ENCODE assay signal across 32 cellular contexts in the genomic region with DNA sequence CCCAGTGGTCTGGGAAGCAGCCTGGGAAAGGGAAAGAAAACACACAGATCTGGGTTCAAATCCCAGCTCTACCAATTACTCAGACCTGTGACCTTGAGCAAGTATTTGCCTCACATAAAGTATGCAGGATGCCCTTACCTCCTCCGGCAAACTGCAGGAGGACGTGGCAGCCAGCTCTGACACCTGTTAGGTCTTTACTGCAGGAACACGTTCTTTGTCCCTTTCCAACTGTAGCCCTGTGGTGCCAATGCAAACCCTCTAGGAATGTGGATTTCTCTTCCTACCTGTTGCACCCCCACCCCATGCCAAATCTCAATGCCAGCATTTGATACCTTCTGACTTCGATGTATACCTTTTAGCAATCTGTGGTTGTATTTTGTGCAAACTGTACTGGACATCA. TPM values are rescaled to one million over a fixed set of nuclear protein-coding genes. Genes with fewer than 3 reads are reported as not detected.
DNase-seq lines count a peak whose midpoint lies in the region; FAIRE-seq and TF ChIP-seq lines count a peak whose summit lies in the region.
"Had no signal": no experiment of that assay in that cellular context is flagged by ENCODE, and none has a peak within 500 bp of the region (broad histone marks: within the 10 kb centered on the region; RNA-seq: fewer than 3 reads in every experiment).

No MANE protein-coding gene starts in this region.

- H3K27me3 Mint-ChIP-seq in immature natural killer cell (ENCODE audit: low read depth in 3 of 3) = peaks cover 8 to 29% (median 16%) of the 10 kb centered on the region in 3 donors
- H3K27me3 Mint-ChIP-seq: B cell had no signal

- H4K20me1 ChIP-seq in BLaER1 (peaks cover 68% of the 10 kb centered on the region), Loucy (ENCODE audit: insufficient read depth, low read length, poor library complexity, severe bottlenecking) (peaks cover 50% of the 10 kb centered on the region)

- no peaks in the 10 kb centered on the region for H3K9me3 Mint-ChIP-seq in immature natural killer cell
- H3K9me3 Mint-ChIP-seq: endodermal cell; T-helper 1 cell treated with Interleukin-12 subunit alpha and Interleukin-12 subunit beta and Interleukin-4 antibody, amounts not matched to agents 30 μg/mL and 1 μg/mL, for 36 hours had no signal

- H3K4me3 ChIP-seq in BLaER1 (no peak overlapping the region), Loucy (ENCODE audit: low read length, poor library complexity, severe bottlenecking) (no peak overlapping the region), sigmoid colon (no peak overlapping the region)
- H3K4me3 ChIP-seq: gastrocnemius medialis, hepatocyte, MG63 had no signal

- peaks cover 22% of the 10 kb centered on the region for H3F3A ChIP-seq in Loucy (ENCODE audit: low read depth)

- H3K36me3 ChIP-seq in BLaER1 (0 out of 2 replicates have a peak, but pooled peaks cover 15% of the 10 kb centered on the region), Loucy (ENCODE audit: insufficient read depth, low read length) (peaks cover 17% of the 10 kb centered on the region; the same call in 1 of the 2 replicates), sigmoid colon (no peaks in the 10 kb centered on the region)
- H3K36me3 ChIP-seq: gastrocnemius medialis had no signal

- H3K4me2 ChIP-seq in BLaER1 (peak overlapping the region; percentile 98), Loucy (ENCODE audit: low read depth, low read length, poor library complexity, severe bottlenecking) (peak overlapping the region; percentile 12)
- H3K4me2 ChIP-seq: hepatocyte had no signal

- H3K27ac ChIP-seq in BLaER1 (no peak overlapping the region), sigmoid colon (peak overlapping the region; percentile 94 to 98 (median 95))
- H3K27ac ChIP-seq: hepatocyte had no signal

- TF ChIP-seq CTCF in Loucy (conservative IDR thresholded peaks at IDR 0.05; ENCODE audit: low read length) (no peak), sigmoid colon (IDR thresholded peaks at IDR 0.05) (no peak)

- peaks cover 72% of the 10 kb centered on the region for H3K4me1 ChIP-seq in BLaER1
- H3K4me1 ChIP-seq in Loucy (ENCODE audit: insufficient read depth, low read length, poor library complexity, severe bottlenecking) = peaks cover 42% of the 10 kb centered on the region
- peaks cover 0 to 93% (median 78%) of the 10 kb centered on the region in 4 donors for H3K4me1 ChIP-seq in sigmoid colon

- H3K36me3 Mint-ChIP-seq in immature natural killer cell = peaks cover 0 to 3% (median under 1%) of the 10 kb centered on the region in 3 donors

- H2AFZ ChIP-seq in Loucy (ENCODE audit: low read length) = no peak overlapping the region
- H2AFZ ChIP-seq: hepatocyte had no signal

- H3K9ac ChIP-seq in BLaER1 (no peak overlapping the region), Loucy (ENCODE audit: low read depth, low read length, poor library complexity, severe bottlenecking) (no peak overlapping the region)

- no peak for TF ChIP-seq EP300 in sigmoid colon (IDR thresholded peaks at IDR 0.05)

- TF ChIP-seq POLR2A in sigmoid colon (IDR thresholded peaks at IDR 0.05) (no peak), GM12892 (IDR thresholded peaks at IDR 0.05; ENCODE audit: low read depth, low read length) (no peak), erythroblast (IDR thresholded peaks at IDR 0.05; ENCODE audit: low read length) (no peak)

- intact Hi-C loops in sigmoid colon (cut with DNase I) = no loop called here

- WGBS in sigmoid colon, 2 donors = 24 to 70% methylated on average over 4 of the region's 4 CpGs

- no peaks in the 10 kb centered on the region for H3K9me2 ChIP-seq in Loucy (replicated peaks; ENCODE audit: low read depth, low read length)

- peaks cover 81% of the 10 kb centered on the region for H3K79me2 ChIP-seq in Loucy (ENCODE audit: insufficient read depth, low read length)

- H3K9me3 ChIP-seq in BLaER1 (no peaks in the 10 kb centered on the region), Loucy (ENCODE audit: insufficient read depth, low read depth, low read length) (no peaks in the 10 kb centered on the region), sigmoid colon (no peaks in the 10 kb centered on the region)
- H3K9me3 ChIP-seq: Caco-2, gastrocnemius medialis, MG63 had no signal

- DNase-seq in immature natural killer cell (no peak), sigmoid colon (no peak), GM12892 (ENCODE audit: insufficient read length) (no peak), erythroblast (lab: John Stamatoyannopoulos, UW) (no peak), anterior cingulate cortex (lab: John Stamatoyannopoulos, UW) (no peak)
- no peak for DNase-seq in central memory CD4-positive, alpha-beta T cell
- DNase-seq: activated CD4-positive, alpha-beta T cell treated with anti-CD3 and anti-CD28 coated beads, Interleukin-2, amount 50 U/mL, for 4 hours; activated naive CD4-positive, alpha-beta T cell treated with anti-CD3 and anti-CD28 coated beads, Interleukin-2, amount 50 U/mL, for 16 hours; aorta; Caco-2; DMS79; endodermal cell; GF-D8; HCEC 1CT; KBM-7; MG63; NCI-H1417; NCI-H2081 treated with DMSO at 0.1 percent for 48 hours; NCI-H345; NCI-H774; stimulated activated CD4-positive, alpha-beta T cell treated with anti-CD3 and anti-CD28 coated beads, Interleukin-15, amount 100 ng/mL, for 24 hours; stimulated activated naive CD4-positive, alpha-beta T cell treated with Interleukin-2 at 50 U/mL for 16 hours had no signal

- peaks cover 65 to 68% of the 10 kb centered on the region in 2 donors for H3K4me1 Mint-ChIP-seq in immature natural killer cell

- FAIRE-seq in GM12892 (lab: Jason Lieb, UNC) = no peak
- FAIRE-seq: GM18507, HTR-8/SVneo, TTC549 had no signal

- H3K27me3 ChIP-seq in BLaER1 (no peaks in the 10 kb centered on the region), Loucy (ENCODE audit: insufficient read depth, low read length, poor library complexity, severe bottlenecking) (no peaks in the 10 kb centered on the region), sigmoid colon (no peaks in the 10 kb centered on the region)
- H3K27me3 ChIP-seq: gastrocnemius medialis, hepatocyte, MG63 had no signal

- H3K4me3 Mint-ChIP-seq in immature natural killer cell = peak overlapping the region in 1 of 5 donors; percentile 10
- H3K4me3 Mint-ChIP-seq: B cell; endodermal cell; T-helper 1 cell treated with Interleukin-12 subunit alpha and Interleukin-12 subunit beta and Interleukin-4 antibody, amounts not matched to agents 30 μg/mL and 1 μg/mL, for 36 hours had no signal

- H3K27ac Mint-ChIP-seq in immature natural killer cell = peak overlapping the region in 4 of 6 donors; percentile 50 to 96 (median 85)
- H3K27ac Mint-ChIP-seq: endodermal cell; progenitor cell of endocrine pancreas; T-helper 1 cell treated with Interleukin-12 subunit alpha and Interleukin-12 subunit beta and Interleukin-4 antibody, amounts not matched to agents 30 μg/mL and 1 μg/mL, for 36 hours had no signal

RNA-seq across cellular contexts. Expression of a gene that starts 6.0 kb away (rescaled TPM):
- polyA plus RNA-seq in immature natural killer cell = 10 to 100 TPM in 1 of 3 donors, 1 to 10 TPM in 2; 6.4 to 20.3 (median 8.0) TPM
- total RNA-seq in sigmoid colon = 10 to 100 TPM; 31.6 to 87.8 (median 50.4) TPM
- 10 to 100 TPM; 12.0 to 56.5 (median 22.0) TPM for polyA plus RNA-seq in sigmoid colon
- 0.36 TPM for polyA plus RNA-seq in GM12892 (2012; ENCODE audit: missing spikeins)
